ENCODE assay signal across 20 cellular contexts in genomic region chr11:61154528-61154927, GRCh38. TPM values are rescaled to one million over a fixed set of nuclear protein-coding genes. Genes with fewer than 3 reads are reported as not detected.
DNase-seq lines count a peak whose midpoint lies in the region; ATAC-seq and TF ChIP-seq lines count a peak whose summit lies in the region.
"Had no signal": no experiment of that assay in that cellular context is flagged by ENCODE, and none has a peak within 500 bp of the region (broad histone marks: within the 10 kb centered on the region; RNA-seq: fewer than 3 reads in every experiment).

No MANE protein-coding gene starts in this region.

- peaks cover 10% of the 10 kb centered on the region for H3K9me3 Mint-ChIP-seq in Calu3 (ENCODE audit: low read depth, unreplicated experiment)

- peak overlapping the region; percentile 49 for H3K27ac Mint-ChIP-seq in Calu3 (ENCODE audit: unreplicated experiment)
- H3K27ac Mint-ChIP-seq: CD4-positive, alpha-beta T cell had no signal

- peaks cover 17% of the 10 kb centered on the region for H3K79me2 ChIP-seq in trophoblast cell (ENCODE audit: control insufficient read depth, insufficient read depth, low read length, poor library complexity)
- H3K79me2 ChIP-seq in mesendoderm (ENCODE audit: control insufficient read depth, insufficient read depth, low read length): peaks cover 39% of the 10 kb centered on the region

- TF ChIP-seq CTCF in Calu3 (IDR thresholded peaks at IDR 0.05; ENCODE audit: unreplicated experiment): no peak
- TF ChIP-seq CTCF in RWPE2 (IDR thresholded peaks at IDR 0.05; ENCODE audit: poor library complexity, severe bottlenecking): no peak

- peaks cover 45% of the 10 kb centered on the region for H3K4me1 ChIP-seq in RWPE2 (ENCODE audit: insufficient read depth, poor library complexity, severe bottlenecking)
- H3K4me1 ChIP-seq in trophoblast cell (ENCODE audit: control insufficient read depth in 1 of 2, insufficient read depth in 2 of 2, low read length in 2 of 2): peaks cover 35 to 37% of the 10 kb centered on the region in 2 experiments
- H3K4me1 ChIP-seq in mesendoderm (ENCODE audit: control insufficient read depth, low read depth, low read length): peaks cover 22% of the 10 kb centered on the region

- H3K18ac ChIP-seq in trophoblast cell (ENCODE audit: low read length) (no peak overlapping the region), mesendoderm (ENCODE audit: low read length) (no peak overlapping the region)

- H4K8ac ChIP-seq in trophoblast cell (ENCODE audit: low read depth, low read length) (no peak overlapping the region), mesendoderm (ENCODE audit: low read depth, low read length) (no peak overlapping the region)

- no peak overlapping the region for H4K12ac ChIP-seq in trophoblast cell (ENCODE audit: low read depth, low read length)

- H3K14ac ChIP-seq in trophoblast cell (ENCODE audit: low read length): no peak overlapping the region

- no peak for ATAC-seq in RWPE2 (ENCODE audit: low read depth)
- no peak for ATAC-seq in HG03175 (IDR thresholded peaks at IDR 0.05; ENCODE audit: unreplicated experiment)
- no peak for ATAC-seq in GM21515 (IDR thresholded peaks at IDR 0.05; ENCODE audit: unreplicated experiment)
- ATAC-seq: SK-N-SH treated with all-trans-retinoic acid at 6 μM for 48 hours had no signal

- H3K56ac ChIP-seq in mesendoderm (ENCODE audit: low read length): no peak overlapping the region

- H4K91ac ChIP-seq in trophoblast cell (ENCODE audit: low read depth, low read length): no peak overlapping the region

- no peak overlapping the region for H2BK12ac ChIP-seq in trophoblast cell (ENCODE audit: low read length)

- BruUV-seq in Calu3 (replicated peaks; lab: Mats Ljungman, UMichigan): no TSS peak

- H3K79me1 ChIP-seq in trophoblast cell (ENCODE audit: low read length): peaks cover 12% of the 10 kb centered on the region
- H3K79me1 ChIP-seq in mesendoderm (ENCODE audit: low read length): peaks cover 34% of the 10 kb centered on the region

- H2BK120ac ChIP-seq in trophoblast cell (ENCODE audit: insufficient read depth, low read length, poor library complexity) (no peak overlapping the region), mesendoderm (ENCODE audit: low read depth, low read length) (no peak overlapping the region)

- H3K36me3 ChIP-seq in RWPE2 (ENCODE audit: low read depth) (peaks cover 25% of the 10 kb centered on the region), trophoblast cell (ENCODE audit: control insufficient read depth in 1 of 2, insufficient read depth in 2 of 2, low read length in 2 of 2) (peaks cover 0 to 2% of the 10 kb centered on the region in 2 experiments), mesendoderm (ENCODE audit: control insufficient read depth, insufficient read depth, low read length) (no peaks in the 10 kb centered on the region)

- H2BK5ac ChIP-seq in trophoblast cell (ENCODE audit: low read depth, low read length, poor library complexity) (no peak overlapping the region), mesendoderm (ENCODE audit: low read length) (no peak overlapping the region)

- peaks cover 9% of the 10 kb centered on the region for H3K9me3 ChIP-seq in RWPE2 (ENCODE audit: severe bottlenecking)
- no peaks in the 10 kb centered on the region for H3K9me3 ChIP-seq in trophoblast cell (ENCODE audit: insufficient read depth, low read depth, low read length)

- no peak overlapping the region for H3K23ac ChIP-seq in trophoblast cell (ENCODE audit: low read length)
- H3K23ac ChIP-seq in mesendoderm (ENCODE audit: low read length): no peak overlapping the region

- DNase-seq in Calu3 (no peak), RWPE2 (ENCODE audit: low spot score) (no peak), epithelial cell of prostate (ENCODE audit: low read depth, low spot score) (no peak), trophoblast cell (no peak), HuH-7.5 (ENCODE audit: low spot score) (no peak), mesendoderm (no peak)
- DNase-seq: CD4-positive, alpha-beta T cell; DMS79; H9; KBM-7; NCI-H187; NCI-H2107; NCI-H510A; NCI-H748 treated with DMSO at 0.1 percent for 48 hours; NK-92 treated with Interleukin-12 subunit alpha and Interleukin-12 subunit beta, amount 100 ng/mL, for 24 hours; SIG-M5 had no signal

- H2BK15ac ChIP-seq in mesendoderm (replicated peaks; ENCODE audit: low read depth): no peak overlapping the region

- H3K4ac ChIP-seq in trophoblast cell (ENCODE audit: low read depth, low read length) (peak overlapping the region; percentile 51), mesendoderm (ENCODE audit: low read depth, low read length) (no peak overlapping the region)

- H3K4me3 Mint-ChIP-seq in Calu3 (ENCODE audit: low read depth, unreplicated experiment): peak overlapping the region; percentile 8
- H3K4me3 Mint-ChIP-seq: CD4-positive, alpha-beta T cell; H9 had no signal

- no peak overlapping the region for H3K4me2 ChIP-seq in trophoblast cell (ENCODE audit: low read length)
- no peak overlapping the region for H3K4me2 ChIP-seq in mesendoderm (ENCODE audit: low read length)

- peaks cover 81% of the 10 kb centered on the region for H3K4me1 Mint-ChIP-seq in Calu3 (ENCODE audit: low read depth, unreplicated experiment)

- peaks cover 35% of the 10 kb centered on the region for H3K36me3 Mint-ChIP-seq in Calu3 (ENCODE audit: insufficient read depth, unreplicated experiment)

- H3K4me3 ChIP-seq in RWPE2 (ENCODE audit: severe bottlenecking) (no peak overlapping the region), trophoblast cell (ENCODE audit: low read depth, low read length) (no peak overlapping the region), mesendoderm (ENCODE audit: low read length) (no peak overlapping the region)

- H3K27me3 ChIP-seq in RWPE2 (ENCODE audit: insufficient read depth, poor library complexity, severe bottlenecking) (no peaks in the 10 kb centered on the region), trophoblast cell (ENCODE audit: insufficient read depth, low read length) (no peaks in the 10 kb centered on the region), mesendoderm (ENCODE audit: insufficient read depth, low read length, poor library complexity) (no peaks in the 10 kb centered on the region)

- CTCF ChIA-PET in Calu3 (lab: Charles Lee): no interaction called here

- intact Hi-C loops in Calu3 (cut with micrococcal nuclease; ENCODE audit: unreplicated experiment): no loop called here

- no peaks in the 10 kb centered on the region for H3K27me3 Mint-ChIP-seq in Calu3 (ENCODE audit: unreplicated experiment)
- H3K27me3 Mint-ChIP-seq: CD4-positive, alpha-beta T cell had no signal

- WGBS in trophoblast cell (ENCODE audit: extremely low coverage, insufficient coverage, insufficient read length): no CpG with 5 or more reads among the region's 4 CpGs
- no CpG with 5 or more reads among the region's 4 CpGs for WGBS in mesendoderm (ENCODE audit: extremely low coverage, insufficient coverage, low lambda C conversion rate)

- no peak overlapping the region for H4K5ac ChIP-seq in mesendoderm (ENCODE audit: low read length)

- no peak overlapping the region for H2AFZ ChIP-seq in trophoblast cell (ENCODE audit: insufficient read depth, low read length, poor library complexity)

- H3K9ac ChIP-seq in trophoblast cell (ENCODE audit: low read length) (no peak overlapping the region), mesendoderm (ENCODE audit: low read length) (no peak overlapping the region)

- H2AK5ac ChIP-seq in trophoblast cell (ENCODE audit: low read length) (no peak overlapping the region), mesendoderm (ENCODE audit: low read length) (no peak overlapping the region)

- H3K27ac ChIP-seq in RWPE2 (ENCODE audit: poor library complexity, severe bottlenecking) (peak overlapping the region; percentile 90), epithelial cell of prostate (peak overlapping the region; percentile 91), trophoblast cell (ENCODE audit: low read depth, low read length) (no peak overlapping the region), mesendoderm (ENCODE audit: low read depth, low read length) (no peak overlapping the region)

RNA-seq across cellular contexts. Expression of gene VPS37C, which starts 6.7 kb away (rescaled TPM):
- 22.7 TPM in 2 replicates for total RNA-seq in Calu3 (2022)
- polyA plus RNA-seq in trophoblast cell (2013): 26.9 and 27.6 TPM in 2 replicates
- 14.1 TPM for polyA plus RNA-seq in mesendoderm (2013, experiment 1 of 2)
- polyA plus RNA-seq in mesendoderm (2013, experiment 2 of 2): 14.8 TPM

RNA-seq across cellular contexts. Expression of gene PGA3, which starts 48.8 kb away (rescaled TPM):
- not detected in 2 replicates for total RNA-seq in Calu3 (2022)
- polyA plus RNA-seq in trophoblast cell (2013): not detected in 2 replicates
- polyA plus RNA-seq in mesendoderm (2013, experiment 1 of 2): 0.04 TPM
- 0.06 TPM for polyA plus RNA-seq in mesendoderm (2013, experiment 2 of 2)
- total RNA-seq: CD4-positive, alpha-beta T cell; H9 had no signal
- polyA plus RNA-seq: BJ had no signal

RNA-seq across cellular contexts. Expression of gene CD5, which starts 52.2 kb away (rescaled TPM):
- total RNA-seq in Calu3 (2022): not detected in 2 replicates
- polyA plus RNA-seq in trophoblast cell (2013): 0.01 TPM in 1 of 2 replicates, not detected in the other
- polyA plus RNA-seq in mesendoderm (2013, experiment 1 of 2): not detected
- not detected for polyA plus RNA-seq in mesendoderm (2013, experiment 2 of 2)
- total RNA-seq: H9 had no signal
- polyA plus RNA-seq: BJ had no signal

Comparison
In these comparisons a context has a peak if more than half of its experiments do, and no peak if none do; other contexts are left out.
1. H3K27ac ChIP-seq: peak in RWPE2 (single experiment) and epithelial cell of prostate (single experiment); none in trophoblast cell (single experiment) and mesendoderm (single experiment).